29 cellular contexts compared by ENCODE assay signal in genomic region chr1:116172666-116173065, GRCh38.
"Had no signal": no experiment of that assay in that cellular context is flagged by ENCODE, and none has a peak within 500 bp of the region (broad histone marks: within the 10 kb centered on the region; RNA-seq: fewer than 3 reads in every experiment).

No MANE protein-coding gene starts in this region.

- ATAC-seq: esophagus mucosa; gastroesophageal sphincter; heart right ventricle; left ventricle myocardium superior; lower lobe of right lung; natural killer cell; stimulated activated memory B cell treated with anti-CD40 and anti-IgM and Interleukin-4, amounts not matched to agents 10 μg/mL and 1 μg/mL and 100 μg/mL, for 72 hours; stimulated activated naive CD8-positive, alpha-beta T cell treated with anti-CD3 and anti-CD28 coated beads, Interleukin-15, Interleukin-2, amounts not matched to agents 100 U/mL and 50 U/mL, for 24 hours had no signal

- H3K9me3 Mint-ChIP-seq: immature natural killer cell; natural killer cell; stimulated activated memory B cell treated with anti-CD40 and anti-IgM and Interleukin-4, amounts not matched to agents 10 μg/mL and 1 μg/mL and 100 μg/mL, for 72 hours had no signal

- H3K4me3 Mint-ChIP-seq: immature natural killer cell; natural killer cell; stimulated activated memory B cell treated with anti-CD40 and anti-IgM and Interleukin-4, amounts not matched to agents 10 μg/mL and 1 μg/mL and 100 μg/mL, for 72 hours had no signal

- H2AFZ ChIP-seq: parathyroid adenoma had no signal

- H3K4me3 ChIP-seq: dorsolateral prefrontal cortex, gastroesophageal sphincter, heart right ventricle, lower lobe of right lung, right atrium auricular region, sigmoid colon, skin epidermis, spleen, testis, tibial artery, upper lobe of left lung had no signal

- H3K36me3 Mint-ChIP-seq: immature natural killer cell; natural killer cell; stimulated activated memory B cell treated with anti-CD40 and anti-IgM and Interleukin-4, amounts not matched to agents 10 μg/mL and 1 μg/mL and 100 μg/mL, for 72 hours had no signal

- H3K27me3 ChIP-seq: dorsolateral prefrontal cortex, heart right ventricle, right atrium auricular region, sigmoid colon, testis, upper lobe of left lung had no signal

- H3K27ac ChIP-seq: epithelial cell of prostate, gastroesophageal sphincter, heart right ventricle, lower lobe of right lung, neutrophil, parathyroid adenoma, right atrium auricular region, sigmoid colon, skin epidermis, spleen, testis, tibial artery, upper lobe of left lung had no signal

- H3K27me3 Mint-ChIP-seq: stimulated activated memory B cell treated with anti-CD40 and anti-IgM and Interleukin-4, amounts not matched to agents 10 μg/mL and 1 μg/mL and 100 μg/mL, for 72 hours had no signal

- H3K36me3 ChIP-seq: gastroesophageal sphincter, heart right ventricle, lower lobe of right lung, neutrophil, right atrium auricular region, sigmoid colon, spleen, tibial artery, upper lobe of left lung had no signal

- DNase-seq: cerebellar nuclear complex; dorsolateral prefrontal cortex; effector CD4-positive, alpha-beta T cell; foreskin fibroblast; heart right ventricle; hypothalamus; immature natural killer cell; left ventricle myocardium superior; lower lobe of right lung; natural killer cell; sigmoid colon; spleen; stimulated activated CD4-positive, alpha-beta T cell treated with anti-CD3 and anti-CD28 coated beads, Interleukin-4, amount 100 ng/mL, for 4 hours; stimulated activated naive CD8-positive, alpha-beta T cell treated with anti-CD3 and anti-CD28 coated beads, Interleukin-15, Interleukin-2, amounts not matched to agents 100 U/mL and 50 U/mL, for 24 hours; substantia nigra; testis; tibial artery; upper lobe of left lung had no signal

- H3K9me3 ChIP-seq: gastroesophageal sphincter, heart right ventricle, lower lobe of right lung, neutrophil, right atrium auricular region, sigmoid colon, spleen, testis, tibial artery, upper lobe of left lung had no signal

- H3K9ac ChIP-seq: parathyroid adenoma had no signal

- FAIRE-seq: keratinocyte, urothelium cell line had no signal

- H3K79me2 ChIP-seq: parathyroid adenoma had no signal

- H3K27ac Mint-ChIP-seq: immature natural killer cell; natural killer cell; progenitor cell of endocrine pancreas; stimulated activated memory B cell treated with anti-CD40 and anti-IgM and Interleukin-4, amounts not matched to agents 10 μg/mL and 1 μg/mL and 100 μg/mL, for 72 hours had no signal
